ENCODE assay signal across 1 cellular context in the genomic region with DNA sequence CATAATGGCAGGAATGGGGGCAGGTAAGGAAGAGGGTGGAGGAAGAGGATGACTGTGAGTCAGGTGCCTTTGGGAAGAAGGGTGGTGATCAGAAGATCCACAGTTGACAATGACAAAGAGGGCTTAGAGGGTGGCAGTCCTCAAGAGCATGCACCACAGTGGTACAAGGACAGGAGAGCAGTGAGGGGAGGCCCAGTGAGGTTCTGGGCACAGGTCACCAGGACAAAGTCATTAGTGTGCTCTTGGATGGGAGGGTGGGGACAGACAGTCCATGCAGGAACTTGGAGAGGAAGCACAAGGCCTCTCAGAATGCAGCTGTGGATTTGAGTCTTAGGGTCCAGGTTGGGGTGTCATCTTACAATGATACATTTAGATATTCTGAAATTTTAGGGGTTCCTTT.
A peak's percentile ranks its signal among the peaks of the same experiment; 100 is the strongest.
TF ChIP-seq lines count a peak whose summit lies in the region.

No MANE protein-coding gene starts in this region.

TF ChIP-seq in HepG2, 621 proteins besides CTCF, POLR2A, EP300 and RAD21:
- TF ChIP-seq, protein P1, sequence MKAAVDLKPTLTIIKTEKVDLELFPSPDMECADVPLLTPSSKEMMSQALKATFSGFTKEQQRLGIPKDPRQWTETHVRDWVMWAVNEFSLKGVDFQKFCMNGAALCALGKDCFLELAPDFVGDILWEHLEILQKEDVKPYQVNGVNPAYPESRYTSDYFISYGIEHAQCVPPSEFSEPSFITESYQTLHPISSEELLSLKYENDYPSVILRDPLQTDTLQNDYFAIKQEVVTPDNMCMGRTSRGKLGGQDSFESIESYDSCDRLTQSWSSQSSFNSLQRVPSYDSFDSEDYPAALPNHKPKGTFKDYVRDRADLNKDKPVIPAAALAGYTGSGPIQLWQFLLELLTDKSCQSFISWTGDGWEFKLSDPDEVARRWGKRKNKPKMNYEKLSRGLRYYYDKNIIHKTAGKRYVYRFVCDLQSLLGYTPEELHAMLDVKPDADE (CRISPR knock-in tag; IDR thresholded peaks at IDR 0.05) = no peak
- TF ChIP-seq SOX13 (IDR thresholded peaks at IDR 0.05) (no peak), SOX13 (CRISPR knock-in tag; conservative IDR thresholded peaks at IDR 0.05 in 1 of 2, IDR thresholded peaks at IDR 0.05 in 1 of 2) (0 out of 4 replicates have a peak, but pooled peaks of 1 of the 2 experiments have one; percentile 1), ZNF326 (CRISPR knock-in tag; IDR thresholded peaks at IDR 0.05; ENCODE audit: borderline replicate concordance) (no peak), ZSCAN25 (CRISPR knock-in tag; IDR thresholded peaks at IDR 0.05) (0 out of 2 replicates have a peak, but pooled peaks have one; percentile 37)
